In genomic region chr9:87812375-87813118, GRCh38 we compare ENCODE assay signal across 8 cellular contexts.
DNase-seq lines count a peak whose midpoint lies in the region; FAIRE-seq and TF ChIP-seq lines count a peak whose summit lies in the region.

No MANE protein-coding gene starts in this region.

- dilution Hi-C loops in mammary epithelial cell (cut with HindIII; ENCODE audit: low sequenced_read_pairs) = no loop called here

- in situ Hi-C loops in mammary epithelial cell (cut with MboI; ENCODE audit: low sequenced_read_pairs in 2 of 2) = loop anchor here (5.0 to 25.0 kb wide), 3 partner anchors 130 to 478 kb away; no protein-coding TSS in a partner anchor

- H3K9ac ChIP-seq in OCI-LY3 (ENCODE audit: low read length) = no peak overlapping the region
- no peak overlapping the region for H3K9ac ChIP-seq in mammary epithelial cell (ENCODE audit: insufficient read depth, low read length)

- H3K27me3 ChIP-seq in OCI-LY3 (ENCODE audit: low read depth, low read length) (no peaks in the 10 kb centered on the region), mammary epithelial cell (ENCODE audit: insufficient read depth, low read length) (no peaks in the 10 kb centered on the region), thyroid gland (no peaks in the 10 kb centered on the region)

- H4K20me1 ChIP-seq in OCI-LY3 (ENCODE audit: insufficient read depth, low read length) (no peaks in the 10 kb centered on the region), mammary epithelial cell (ENCODE audit: insufficient read depth, low read length) (no peaks in the 10 kb centered on the region)

- peak; percentile 0 for DNase-seq in NCI-H146 (lab: John Stamatoyannopoulos, UW)
- DNase-seq in NCI-H146 treated with DMSO at 0.1 percent for 48 hours (lab: John Stamatoyannopoulos, UW; ENCODE audit: unreplicated experiment) = no peak
- DNase-seq in mammary epithelial cell = peak; percentile 62
- peak; percentile 40 for DNase-seq in medulla oblongata (ENCODE audit: extremely low spot score)
- no peak for DNase-seq in thyroid gland
- DNase-seq in SIG-M5 (lab: John Stamatoyannopoulos, UW) = no peak
- DNase-seq in GM12892 (ENCODE audit: insufficient read length) = no peak

- H3K4me3 ChIP-seq in OCI-LY3 (ENCODE audit: low read length) (no peak overlapping the region), mammary epithelial cell (replicated peaks in 1 of 3; ENCODE audit: insufficient read depth in 1 of 3, low read depth in 2 of 3, low read length in 3 of 3) (no peak overlapping the region), thyroid gland (replicated peaks in 1 of 3) (no peak overlapping the region)

- H3K36me3 ChIP-seq in OCI-LY3 (replicated peaks; ENCODE audit: low read depth, low read length) (no peaks in the 10 kb centered on the region), mammary epithelial cell (ENCODE audit: insufficient read depth, low read length) (no peaks in the 10 kb centered on the region), thyroid gland (no peaks in the 10 kb centered on the region)

- no peaks in the 10 kb centered on the region for H3K79me2 ChIP-seq in OCI-LY3 (ENCODE audit: low read length)
- H3K79me2 ChIP-seq in mammary epithelial cell (ENCODE audit: insufficient read depth, low read length) = no peaks in the 10 kb centered on the region

- no peaks in the 10 kb centered on the region for H3K4me1 ChIP-seq in OCI-LY3 (ENCODE audit: low read length)
- H3K4me1 ChIP-seq in mammary epithelial cell (ENCODE audit: insufficient read depth, low read length) = peaks cover 10% of the 10 kb centered on the region
- no peaks in the 10 kb centered on the region for H3K4me1 ChIP-seq in thyroid gland

- H2AFZ ChIP-seq in OCI-LY3 (ENCODE audit: low read depth, low read length) = no peak overlapping the region
- peak overlapping the region; percentile 29 for H2AFZ ChIP-seq in mammary epithelial cell (ENCODE audit: low read depth, low read length)

- H3K9me3 ChIP-seq in OCI-LY3 (ENCODE audit: insufficient read depth, low read length) = no peaks in the 10 kb centered on the region
- H3K9me3 ChIP-seq in mammary epithelial cell (replicated peaks; ENCODE audit: insufficient read depth, low read length) = no peaks in the 10 kb centered on the region
- no peaks in the 10 kb centered on the region for H3K9me3 ChIP-seq in thyroid gland

- TF ChIP-seq CTCF in OCI-LY3 (IDR thresholded peaks at IDR 0.05; ENCODE audit: low read depth, low read length) (peak; percentile 46), mammary epithelial cell (conservative IDR thresholded peaks at IDR 0.05 in 1 of 2, IDR thresholded peaks at IDR 0.05 in 1 of 2; ENCODE audit: extremely low read depth in 1 of 2, insufficient read depth in 1 of 2, low read depth in 1 of 2, low read length in 2 of 2) (peak; percentile 98 to 100), thyroid gland (IDR thresholded peaks at IDR 0.05) (peak; percentile 37 to 83 (median 62))

- TSS peak; percentile 100 for BruUV-seq in mammary epithelial cell (replicated peaks; lab: Mats Ljungman, UMichigan)

- TF ChIP-seq POLR2A in thyroid gland (IDR thresholded peaks at IDR 0.05) (no peak), GM12892 (IDR thresholded peaks at IDR 0.05; ENCODE audit: low read depth, low read length) (no peak)

- CTCF ChIA-PET in mammary epithelial cell (lab: Charles Lee; ENCODE audit: low non-redundant PET) = interaction anchor here (0.6 to 1.1 kb wide), 5 partner anchors 42 to 468 kb away, joined by 3 to 6 read pairs (median 3); no protein-coding TSS in a partner anchor

- H3K27ac ChIP-seq in OCI-LY3 (ENCODE audit: low read length) (no peak overlapping the region), mammary epithelial cell (ENCODE audit: insufficient read depth, low read depth, low read length) (no peak overlapping the region), thyroid gland (no peak overlapping the region)

- no peak for FAIRE-seq in GM12892 (lab: Jason Lieb, UNC)

- 42% methylated on average over 11 of the region's 13 CpGs for WGBS in mammary epithelial cell (ENCODE audit: low coverage, missing lambda C conversion rate)
- whole genome bisulfite sequencing in thyroid gland, 2 donors = 33 to 36% methylated on average over 13 of the region's 13 CpGs

- intact Hi-C loops in mammary epithelial cell (cut with micrococcal nuclease) = loop anchor here (1.0 kb wide), 4 partner anchors 86 to 475 kb away; partner anchors contain the start of gene CTSL
- intact Hi-C loops in thyroid gland (cut with DNase I) = loop anchor here (5.0 kb wide), 1 partner anchor 135 kb away; no protein-coding TSS in a partner anchor

- H3K4me2 ChIP-seq in OCI-LY3 (ENCODE audit: low read length) (no peak overlapping the region), mammary epithelial cell (ENCODE audit: insufficient read depth, low read depth, low read length) (peak overlapping the region; percentile 13)

Comparison
In these comparisons a context has a peak if more than half of its experiments do, and no peak if none do; other contexts are left out.
1. DNase-seq: peak in NCI-H146 (single experiment), mammary epithelial cell (single experiment) and medulla oblongata (single experiment); none in NCI-H146 treated with DMSO at 0.1 percent for 48 hours (single experiment), thyroid gland (0 of 2), SIG-M5 (single experiment) and GM12892 (single experiment).
2. CTCF ChIP-seq: peak in every context shown above with its lines; median percentile 99 in mammary epithelial cell; 62 in thyroid gland; 46 in OCI-LY3.